In the genomic region with DNA sequence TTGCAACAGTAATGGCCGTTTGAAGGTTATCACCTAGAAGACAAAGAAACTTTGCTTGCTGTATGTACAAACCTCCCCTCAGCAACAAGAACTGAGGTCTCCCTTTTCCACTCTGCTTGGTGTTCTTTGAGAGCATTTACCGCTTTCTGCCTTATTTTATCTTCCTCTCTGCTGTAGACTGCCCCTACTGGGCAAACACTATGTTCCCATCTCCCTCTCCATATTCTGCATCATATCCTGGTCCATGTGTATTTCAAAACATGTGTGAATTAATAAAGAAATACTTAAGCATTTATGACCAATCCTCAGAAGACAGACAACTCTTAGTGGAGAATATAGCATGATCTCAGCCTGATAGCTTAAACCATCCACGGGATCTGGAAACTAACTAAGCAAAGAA, we compare ENCODE assay signal across 21 cellular contexts.
DNase-seq lines count a peak whose midpoint lies in the region; ATAC-seq, FAIRE-seq and TF ChIP-seq lines count a peak whose summit lies in the region.
"Had no signal": no experiment of that assay in that cellular context is flagged by ENCODE, and none has a peak within 500 bp of the region (broad histone marks: within the 10 kb centered on the region; RNA-seq: fewer than 3 reads in every experiment).

No MANE protein-coding gene starts in this region.

- no peaks in the 10 kb centered on the region for H3K9me2 ChIP-seq in SK-N-SH

- DNase-seq in HTR-8/SVneo (ENCODE audit: insufficient read length, low spot score): no peak
- DNase-seq in SK-N-SH: peak; percentile 2
- DNase-seq in gastrocnemius medialis: no peak
- DNase-seq in GDM1 (lab: John Stamatoyannopoulos, UW): no peak
- DNase-seq: activated CD4-positive, alpha-beta T cell treated with anti-CD3 and anti-CD28 coated beads for 48 hours; activated naive CD4-positive, alpha-beta T cell treated with anti-CD3 and anti-CD28 coated beads, Interleukin-2, amount 50 U/mL, for 16 hours; CD8-positive, alpha-beta memory T cell; left ventricle myocardium superior; NCI-H187 treated with DMSO at 0.1 percent for 48 hours; NCI-H510A; OCI-M1; ovary; stimulated activated CD4-positive, alpha-beta T cell treated with anti-CD3 and anti-CD28 coated beads, Interleukin-4, amount 100 ng/mL, for 24 hours had no signal

- H3K9ac ChIP-seq in SK-N-SH: no peak overlapping the region

- H3K9me3 ChIP-seq in SK-N-SH (no peaks in the 10 kb centered on the region), gastrocnemius medialis (no peaks in the 10 kb centered on the region)
- H3K9me3 ChIP-seq: gastroesophageal sphincter, ovary had no signal

- CTCF ChIA-PET in SK-N-SH (lab: Yijun Ruan, JAX): interaction anchor here (1.0 to 1.3 kb wide), 3 partner anchors 10 to 253 kb away, joined by 3 to 4 read pairs (median 4); no protein-coding TSS in a partner anchor

- TF ChIP-seq POLR2A in gastrocnemius medialis (IDR thresholded peaks at IDR 0.05): no peak

- TF ChIP-seq EP300 in SK-N-SH (IDR thresholded peaks at IDR 0.05; ENCODE audit: borderline replicate concordance in 1 of 2, low read depth in 1 of 2, low read length in 1 of 2): no peak

- H3K4me2 ChIP-seq in SK-N-SH: no peak overlapping the region

- in situ Hi-C loops in gastrocnemius medialis (cut with MboI; ENCODE audit: low sequenced_read_pairs in 4 of 4): no loop called here

- no peak overlapping the region for H3K27ac Mint-ChIP-seq in nephron
- H3K27ac Mint-ChIP-seq: CD8-positive, alpha-beta memory T cell had no signal

- no peak for TF ChIP-seq RAD21 in SK-N-SH (IDR thresholded peaks at IDR 0.05; ENCODE audit: low read length)

- H3K9me3 Mint-ChIP-seq in nephron: no peaks in the 10 kb centered on the region
- H3K9me3 Mint-ChIP-seq: CD8-positive, alpha-beta memory T cell had no signal

- H3K27me3 ChIP-seq in SK-N-SH (ENCODE audit: insufficient read depth) (no peaks in the 10 kb centered on the region), gastrocnemius medialis (no peaks in the 10 kb centered on the region)
- H3K27me3 ChIP-seq: gastroesophageal sphincter, ovary had no signal

- no peak overlapping the region for H3K4me3 ChIP-seq in SK-N-SH (ENCODE audit: low read depth in 2 of 2, low read length in 1 of 2)
- no peak overlapping the region for H3K4me3 ChIP-seq in gastrocnemius medialis
- H3K4me3 ChIP-seq: coronary artery, gastroesophageal sphincter, ovary, skin epidermis had no signal

- H3K4me3 Mint-ChIP-seq in nephron: no peak overlapping the region
- H3K4me3 Mint-ChIP-seq: CD8-positive, alpha-beta memory T cell had no signal

- WGBS in SK-N-SH (ENCODE audit: low lambda C conversion rate): 12% methylated on average over 3 of the region's 3 CpGs

- H3K79me2 ChIP-seq in SK-N-SH (ENCODE audit: insufficient read depth): no peaks in the 10 kb centered on the region

- FAIRE-seq in HTR-8/SVneo (lab: Jason Lieb, UNC): peak; percentile 28
- FAIRE-seq: endothelial cell of umbilical vein had no signal

- ATAC-seq in gastrocnemius medialis (no peak), HG03039 (IDR thresholded peaks at IDR 0.05; ENCODE audit: unreplicated experiment) (no peak), GM21528 (IDR thresholded peaks at IDR 0.05; ENCODE audit: low FRiP score, unreplicated experiment) (no peak)
- ATAC-seq: gastroesophageal sphincter, left ventricle myocardium superior had no signal

- H3K4me1 Mint-ChIP-seq in nephron: peaks cover 27% of the 10 kb centered on the region
- H3K4me1 Mint-ChIP-seq: CD8-positive, alpha-beta memory T cell had no signal

- H3F3A ChIP-seq in SK-N-SH (replicated peaks; ENCODE audit: insufficient read depth): no peaks in the 10 kb centered on the region

- H3K27me3 Mint-ChIP-seq in nephron (ENCODE audit: low read depth): peaks cover 14% of the 10 kb centered on the region
- H3K27me3 Mint-ChIP-seq: CD8-positive, alpha-beta memory T cell had no signal

- H3K27ac ChIP-seq in C4-2B (no peak overlapping the region), SK-N-SH (ENCODE audit: low read depth in 2 of 2, low read length in 1 of 2) (no peak overlapping the region), gastrocnemius medialis (no peak overlapping the region)
- H3K27ac ChIP-seq: coronary artery, gastroesophageal sphincter, ovary, skin epidermis had no signal

- H3K36me3 ChIP-seq in SK-N-SH (replicated peaks in 1 of 2; ENCODE audit: control insufficient read depth in 1 of 2, insufficient read depth in 2 of 2, low read length in 1 of 2) (no peaks in the 10 kb centered on the region), gastrocnemius medialis (no peaks in the 10 kb centered on the region)
- H3K36me3 ChIP-seq: gastroesophageal sphincter, ovary had no signal

- H4K20me1 ChIP-seq in SK-N-SH (ENCODE audit: insufficient read depth): no peaks in the 10 kb centered on the region

- POLR2A ChIA-PET in SK-N-SH (lab: Yijun Ruan, JAX): no interaction called here

- TF ChIP-seq CTCF in C4-2B (conservative IDR thresholded peaks at IDR 0.05): peak; percentile 49
- peak; percentile 44 for TF ChIP-seq CTCF in SK-N-SH (IDR thresholded peaks at IDR 0.05)
- TF ChIP-seq CTCF in nephron (IDR thresholded peaks at IDR 0.05; ENCODE audit: unreplicated experiment in 3 of 3): peak in 2 of 3 experiments; percentile 7 to 10
- no peak for TF ChIP-seq CTCF in gastrocnemius medialis (IDR thresholded peaks at IDR 0.05 in 4 of 5, conservative IDR thresholded peaks at IDR 0.05 in 1 of 5)

- no peak overlapping the region for H2AFZ ChIP-seq in SK-N-SH (ENCODE audit: low read depth)

- intact Hi-C loops in gastrocnemius medialis (cut with DNase I; ENCODE audit: low total_unique reads): no loop called here

- H3K36me3 Mint-ChIP-seq in nephron (ENCODE audit: low read depth): no peaks in the 10 kb centered on the region
- H3K36me3 Mint-ChIP-seq: CD8-positive, alpha-beta memory T cell had no signal

- no peaks in the 10 kb centered on the region for H3K4me1 ChIP-seq in SK-N-SH (ENCODE audit: control insufficient read depth in 1 of 2, insufficient read depth in 2 of 2, low read depth in 1 of 2, low read length in 1 of 2)
- H3K4me1 ChIP-seq in gastrocnemius medialis: peaks cover 9 to 28% of the 10 kb centered on the region in 2 donors
- H3K4me1 ChIP-seq: gastroesophageal sphincter had no signal

TF ChIP-seq in SK-N-SH, 30 proteins besides CTCF, POLR2A, EP300 and RAD21:
- TF ChIP-seq RXRA (IDR thresholded peaks at IDR 0.05; ENCODE audit: borderline replicate concordance, low read depth) (no peak), CHD2 (IDR thresholded peaks at IDR 0.05; ENCODE audit: low read length, partially characterized antibody) (no peak), MEF2A (IDR thresholded peaks at IDR 0.05; ENCODE audit: borderline replicate concordance, low read depth) (no peak), FOSL2 (IDR thresholded peaks at IDR 0.05; ENCODE audit: borderline replicate concordance, low read depth) (no peak), TAF1 (IDR thresholded peaks at IDR 0.05; ENCODE audit: borderline replicate concordance, low read depth, low read length) (no peak), TCF12 (IDR thresholded peaks at IDR 0.05) (no peak), TEAD4 (IDR thresholded peaks at IDR 0.05; ENCODE audit: borderline replicate concordance, insufficient read depth) (no peak), NRF1 (IDR thresholded peaks at IDR 0.05; ENCODE audit: low read depth, low read length) (no peak), RFX5 (IDR thresholded peaks at IDR 0.05; ENCODE audit: low read length) (no peak), GATA2 (CRISPR knock-in tag; IDR thresholded peaks at IDR 0.05) (no peak), MXI1 (IDR thresholded peaks at IDR 0.05; ENCODE audit: low read depth, low read length) (no peak), YY1 (IDR thresholded peaks at IDR 0.05; ENCODE audit: low read depth) (no peak), EZH2phosphoT487 (IDR thresholded peaks at IDR 0.05; ENCODE audit: borderline replicate concordance, low read depth) (no peak), POLR2AphosphoS5 (IDR thresholded peaks at IDR 0.05; ENCODE audit: low read depth, low read length) (no peak), FOXM1 (IDR thresholded peaks at IDR 0.05; ENCODE audit: low read depth) (no peak)
- TF ChIP-seq, protein P1, sequence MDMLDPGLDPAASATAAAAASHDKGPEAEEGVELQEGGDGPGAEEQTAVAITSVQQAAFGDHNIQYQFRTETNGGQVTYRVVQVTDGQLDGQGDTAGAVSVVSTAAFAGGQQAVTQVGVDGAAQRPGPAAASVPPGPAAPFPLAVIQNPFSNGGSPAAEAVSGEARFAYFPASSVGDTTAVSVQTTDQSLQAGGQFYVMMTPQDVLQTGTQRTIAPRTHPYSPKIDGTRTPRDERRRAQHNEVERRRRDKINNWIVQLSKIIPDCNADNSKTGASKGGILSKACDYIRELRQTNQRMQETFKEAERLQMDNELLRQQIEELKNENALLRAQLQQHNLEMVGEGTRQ (IDR thresholded peaks at IDR 0.05; ENCODE audit: borderline replicate concordance, low read depth, low read length): no peak
- TF ChIP-seq, protein P2, sequence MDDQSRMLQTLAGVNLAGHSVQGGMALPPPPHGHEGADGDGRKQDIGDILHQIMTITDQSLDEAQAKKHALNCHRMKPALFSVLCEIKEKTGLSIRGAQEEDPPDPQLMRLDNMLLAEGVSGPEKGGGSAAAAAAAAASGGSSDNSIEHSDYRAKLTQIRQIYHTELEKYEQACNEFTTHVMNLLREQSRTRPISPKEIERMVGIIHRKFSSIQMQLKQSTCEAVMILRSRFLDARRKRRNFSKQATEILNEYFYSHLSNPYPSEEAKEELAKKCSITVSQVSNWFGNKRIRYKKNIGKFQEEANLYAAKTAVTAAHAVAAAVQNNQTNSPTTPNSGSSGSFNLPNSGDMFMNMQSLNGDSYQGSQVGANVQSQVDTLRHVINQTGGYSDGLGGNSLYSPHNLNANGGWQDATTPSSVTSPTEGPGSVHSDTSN (IDR thresholded peaks at IDR 0.05): no peak
TF ChIP-seq in SK-N-SH: peak in this region for 0.

Comparison
In these comparisons a context has a peak if more than half of its experiments do, and no peak if none do; other contexts are left out.
1. CTCF ChIP-seq: peak in C4-2B (single experiment), SK-N-SH (single experiment) and nephron (2 of 3); none in gastrocnemius medialis (0 of 5).